Comparison of ENCODE assay signal across 1 cellular context in the genomic region with DNA sequence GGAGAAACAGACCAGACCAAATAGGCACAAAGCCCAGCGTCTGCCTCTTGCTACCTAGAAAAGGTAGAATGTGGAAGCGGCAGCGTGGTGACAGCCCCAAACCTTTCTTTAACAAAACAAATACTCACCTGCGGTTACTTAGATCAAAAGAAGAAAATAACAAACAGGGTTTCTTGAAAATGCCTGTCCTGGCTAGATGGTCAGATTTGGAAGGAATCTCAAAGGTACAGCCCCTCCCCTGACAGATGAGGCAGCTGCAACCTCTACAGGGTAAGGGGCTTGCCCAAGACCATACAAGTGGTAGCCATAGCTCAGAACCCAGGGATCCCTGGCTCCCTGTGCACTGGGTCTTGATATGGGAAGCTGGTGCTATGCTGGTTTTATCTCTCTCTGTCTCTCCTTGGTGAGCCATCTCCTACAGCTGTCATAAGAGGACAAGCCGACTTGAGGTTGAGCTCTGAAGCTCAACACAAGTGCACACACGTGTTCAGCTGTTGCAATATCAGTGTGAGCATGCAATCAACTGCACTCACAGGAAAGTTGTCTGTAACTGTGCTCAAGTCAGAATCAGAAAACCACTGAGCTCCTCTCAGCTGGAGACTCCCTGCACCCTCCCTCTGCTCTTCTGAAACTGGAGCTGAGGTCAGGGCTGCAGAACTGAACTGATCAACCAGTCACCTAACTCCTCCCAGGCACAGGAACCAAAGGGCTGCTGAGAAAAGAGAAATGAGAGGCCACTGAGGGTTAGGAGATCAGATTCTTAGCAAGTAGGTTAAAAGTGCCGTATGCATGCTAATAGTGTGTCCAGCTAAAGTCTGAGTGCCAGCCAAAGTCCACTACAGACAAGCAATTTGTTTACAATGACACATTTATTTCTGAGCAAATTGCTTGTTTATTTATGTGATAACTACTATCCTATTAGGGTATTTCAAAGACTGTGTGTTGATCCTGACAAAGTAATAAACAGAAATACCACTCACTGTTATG.
A peak's percentile ranks its signal among the peaks of the same experiment; 100 is the strongest.
TF ChIP-seq lines count a peak whose summit lies in the region.

No MANE protein-coding gene starts in this region.

TF ChIP-seq in K562, 482 proteins besides CTCF, POLR2A, EP300 and RAD21 (continued from another document and continues in another):
- no peak for TF ChIP-seq ETV6 (IDR thresholded peaks at IDR 0.05; ENCODE audit: borderline replicate concordance in 1 of 2, low read depth in 2 of 2, low read length in 1 of 2)
- no peak for TF ChIP-seq ETV6 (CRISPR knock-in tag; IDR thresholded peaks at IDR 0.05; ENCODE audit: borderline replicate concordance)
- no peak for TF ChIP-seq JUNB (CRISPR knock-in tag; conservative IDR thresholded peaks at IDR 0.05)
- no peak for TF ChIP-seq KAT8 (IDR thresholded peaks at IDR 0.05; ENCODE audit: low read depth)
- peak; percentile 44 for TF ChIP-seq MEIS2 (IDR thresholded peaks at IDR 0.05; ENCODE audit: partially characterized antibody)
- no peak for TF ChIP-seq HOXB6 (CRISPR knock-in tag; IDR thresholded peaks at IDR 0.05; ENCODE audit: borderline replicate concordance)
- no peak for TF ChIP-seq ZNF324 (CRISPR knock-in tag; IDR thresholded peaks at IDR 0.05)
- TF ChIP-seq BHLHE40 (IDR thresholded peaks at IDR 0.05; ENCODE audit: low read length), result peak; percentile 72
- no peak for TF ChIP-seq SRSF7 (optimal IDR thresholded peaks at IDR 0.05; ENCODE audit: low read depth, low read length)
- TF ChIP-seq, protein P1, sequence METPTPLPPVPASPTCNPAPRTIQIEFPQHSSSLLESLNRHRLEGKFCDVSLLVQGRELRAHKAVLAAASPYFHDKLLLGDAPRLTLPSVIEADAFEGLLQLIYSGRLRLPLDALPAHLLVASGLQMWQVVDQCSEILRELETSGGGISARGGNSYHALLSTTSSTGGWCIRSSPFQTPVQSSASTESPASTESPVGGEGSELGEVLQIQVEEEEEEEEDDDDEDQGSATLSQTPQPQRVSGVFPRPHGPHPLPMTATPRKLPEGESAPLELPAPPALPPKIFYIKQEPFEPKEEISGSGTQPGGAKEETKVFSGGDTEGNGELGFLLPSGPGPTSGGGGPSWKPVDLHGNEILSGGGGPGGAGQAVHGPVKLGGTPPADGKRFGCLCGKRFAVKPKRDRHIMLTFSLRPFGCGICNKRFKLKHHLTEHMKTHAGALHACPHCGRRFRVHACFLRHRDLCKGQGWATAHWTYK (CRISPR knock-in tag; IDR thresholded peaks at IDR 0.05), result no peak
- TF ChIP-seq, protein P2, sequence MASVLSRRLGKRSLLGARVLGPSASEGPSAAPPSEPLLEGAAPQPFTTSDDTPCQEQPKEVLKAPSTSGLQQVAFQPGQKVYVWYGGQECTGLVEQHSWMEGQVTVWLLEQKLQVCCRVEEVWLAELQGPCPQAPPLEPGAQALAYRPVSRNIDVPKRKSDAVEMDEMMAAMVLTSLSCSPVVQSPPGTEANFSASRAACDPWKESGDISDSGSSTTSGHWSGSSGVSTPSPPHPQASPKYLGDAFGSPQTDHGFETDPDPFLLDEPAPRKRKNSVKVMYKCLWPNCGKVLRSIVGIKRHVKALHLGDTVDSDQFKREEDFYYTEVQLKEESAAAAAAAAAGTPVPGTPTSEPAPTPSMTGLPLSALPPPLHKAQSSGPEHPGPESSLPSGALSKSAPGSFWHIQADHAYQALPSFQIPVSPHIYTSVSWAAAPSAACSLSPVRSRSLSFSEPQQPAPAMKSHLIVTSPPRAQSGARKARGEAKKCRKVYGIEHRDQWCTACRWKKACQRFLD (CRISPR knock-in tag; IDR thresholded peaks at IDR 0.05), result no peak
- TF ChIP-seq EGR1 (conservative IDR thresholded peaks at IDR 0.05), result no peak
- TF ChIP-seq EHMT2 (IDR thresholded peaks at IDR 0.05), result no peak
- no peak for TF ChIP-seq PHF20 (IDR thresholded peaks at IDR 0.05; ENCODE audit: partially characterized antibody)
- TF ChIP-seq, protein P3, sequence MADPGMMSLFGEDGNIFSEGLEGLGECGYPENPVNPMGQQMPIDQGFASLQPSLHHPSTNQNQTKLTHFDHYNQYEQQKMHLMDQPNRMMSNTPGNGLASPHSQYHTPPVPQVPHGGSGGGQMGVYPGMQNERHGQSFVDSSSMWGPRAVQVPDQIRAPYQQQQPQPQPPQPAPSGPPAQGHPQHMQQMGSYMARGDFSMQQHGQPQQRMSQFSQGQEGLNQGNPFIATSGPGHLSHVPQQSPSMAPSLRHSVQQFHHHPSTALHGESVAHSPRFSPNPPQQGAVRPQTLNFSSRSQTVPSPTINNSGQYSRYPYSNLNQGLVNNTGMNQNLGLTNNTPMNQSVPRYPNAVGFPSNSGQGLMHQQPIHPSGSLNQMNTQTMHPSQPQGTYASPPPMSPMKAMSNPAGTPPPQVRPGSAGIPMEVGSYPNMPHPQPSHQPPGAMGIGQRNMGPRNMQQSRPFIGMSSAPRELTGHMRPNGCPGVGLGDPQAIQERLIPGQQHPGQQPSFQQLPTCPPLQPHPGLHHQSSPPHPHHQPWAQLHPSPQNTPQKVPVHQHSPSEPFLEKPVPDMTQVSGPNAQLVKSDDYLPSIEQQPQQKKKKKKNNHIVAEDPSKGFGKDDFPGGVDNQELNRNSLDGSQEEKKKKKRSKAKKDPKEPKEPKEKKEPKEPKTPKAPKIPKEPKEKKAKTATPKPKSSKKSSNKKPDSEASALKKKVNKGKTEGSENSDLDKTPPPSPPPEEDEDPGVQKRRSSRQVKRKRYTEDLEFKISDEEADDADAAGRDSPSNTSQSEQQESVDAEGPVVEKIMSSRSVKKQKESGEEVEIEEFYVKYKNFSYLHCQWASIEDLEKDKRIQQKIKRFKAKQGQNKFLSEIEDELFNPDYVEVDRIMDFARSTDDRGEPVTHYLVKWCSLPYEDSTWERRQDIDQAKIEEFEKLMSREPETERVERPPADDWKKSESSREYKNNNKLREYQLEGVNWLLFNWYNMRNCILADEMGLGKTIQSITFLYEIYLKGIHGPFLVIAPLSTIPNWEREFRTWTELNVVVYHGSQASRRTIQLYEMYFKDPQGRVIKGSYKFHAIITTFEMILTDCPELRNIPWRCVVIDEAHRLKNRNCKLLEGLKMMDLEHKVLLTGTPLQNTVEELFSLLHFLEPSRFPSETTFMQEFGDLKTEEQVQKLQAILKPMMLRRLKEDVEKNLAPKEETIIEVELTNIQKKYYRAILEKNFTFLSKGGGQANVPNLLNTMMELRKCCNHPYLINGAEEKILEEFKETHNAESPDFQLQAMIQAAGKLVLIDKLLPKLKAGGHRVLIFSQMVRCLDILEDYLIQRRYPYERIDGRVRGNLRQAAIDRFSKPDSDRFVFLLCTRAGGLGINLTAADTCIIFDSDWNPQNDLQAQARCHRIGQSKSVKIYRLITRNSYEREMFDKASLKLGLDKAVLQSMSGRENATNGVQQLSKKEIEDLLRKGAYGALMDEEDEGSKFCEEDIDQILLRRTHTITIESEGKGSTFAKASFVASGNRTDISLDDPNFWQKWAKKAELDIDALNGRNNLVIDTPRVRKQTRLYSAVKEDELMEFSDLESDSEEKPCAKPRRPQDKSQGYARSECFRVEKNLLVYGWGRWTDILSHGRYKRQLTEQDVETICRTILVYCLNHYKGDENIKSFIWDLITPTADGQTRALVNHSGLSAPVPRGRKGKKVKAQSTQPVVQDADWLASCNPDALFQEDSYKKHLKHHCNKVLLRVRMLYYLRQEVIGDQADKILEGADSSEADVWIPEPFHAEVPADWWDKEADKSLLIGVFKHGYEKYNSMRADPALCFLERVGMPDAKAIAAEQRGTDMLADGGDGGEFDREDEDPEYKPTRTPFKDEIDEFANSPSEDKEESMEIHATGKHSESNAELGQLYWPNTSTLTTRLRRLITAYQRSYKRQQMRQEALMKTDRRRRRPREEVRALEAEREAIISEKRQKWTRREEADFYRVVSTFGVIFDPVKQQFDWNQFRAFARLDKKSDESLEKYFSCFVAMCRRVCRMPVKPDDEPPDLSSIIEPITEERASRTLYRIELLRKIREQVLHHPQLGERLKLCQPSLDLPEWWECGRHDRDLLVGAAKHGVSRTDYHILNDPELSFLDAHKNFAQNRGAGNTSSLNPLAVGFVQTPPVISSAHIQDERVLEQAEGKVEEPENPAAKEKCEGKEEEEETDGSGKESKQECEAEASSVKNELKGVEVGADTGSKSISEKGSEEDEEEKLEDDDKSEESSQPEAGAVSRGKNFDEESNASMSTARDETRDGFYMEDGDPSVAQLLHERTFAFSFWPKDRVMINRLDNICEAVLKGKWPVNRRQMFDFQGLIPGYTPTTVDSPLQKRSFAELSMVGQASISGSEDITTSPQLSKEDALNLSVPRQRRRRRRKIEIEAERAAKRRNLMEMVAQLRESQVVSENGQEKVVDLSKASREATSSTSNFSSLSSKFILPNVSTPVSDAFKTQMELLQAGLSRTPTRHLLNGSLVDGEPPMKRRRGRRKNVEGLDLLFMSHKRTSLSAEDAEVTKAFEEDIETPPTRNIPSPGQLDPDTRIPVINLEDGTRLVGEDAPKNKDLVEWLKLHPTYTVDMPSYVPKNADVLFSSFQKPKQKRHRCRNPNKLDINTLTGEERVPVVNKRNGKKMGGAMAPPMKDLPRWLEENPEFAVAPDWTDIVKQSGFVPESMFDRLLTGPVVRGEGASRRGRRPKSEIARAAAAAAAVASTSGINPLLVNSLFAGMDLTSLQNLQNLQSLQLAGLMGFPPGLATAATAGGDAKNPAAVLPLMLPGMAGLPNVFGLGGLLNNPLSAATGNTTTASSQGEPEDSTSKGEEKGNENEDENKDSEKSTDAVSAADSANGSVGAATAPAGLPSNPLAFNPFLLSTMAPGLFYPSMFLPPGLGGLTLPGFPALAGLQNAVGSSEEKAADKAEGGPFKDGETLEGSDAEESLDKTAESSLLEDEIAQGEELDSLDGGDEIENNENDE (IDR thresholded peaks at IDR 0.05; ENCODE audit: low read depth, low read length), result peak; percentile 84
- TF ChIP-seq NR3C1 (CRISPR knock-in tag; IDR thresholded peaks at IDR 0.05), result no peak
- TF ChIP-seq ZNF444 (CRISPR knock-in tag; IDR thresholded peaks at IDR 0.05), result no peak
- TF ChIP-seq ZNF24 (IDR thresholded peaks at IDR 0.05), result peak; percentile 40; the same call in 1 of the 2 replicates
- TF ChIP-seq ZNF316 (IDR thresholded peaks at IDR 0.05), result no peak
- TF ChIP-seq CBX2 (IDR thresholded peaks at IDR 0.05; ENCODE audit: insufficient read depth, low read length, poor library complexity, severe bottlenecking), result no peak
- TF ChIP-seq RCOR1 (IDR thresholded peaks at IDR 0.05; ENCODE audit: borderline replicate concordance in 1 of 2, low read depth in 2 of 2, low read length in 2 of 2), result peak in 1 of 2 experiments; percentile 18; a peak in 1 of 4 replicates
- TF ChIP-seq, protein P4, sequence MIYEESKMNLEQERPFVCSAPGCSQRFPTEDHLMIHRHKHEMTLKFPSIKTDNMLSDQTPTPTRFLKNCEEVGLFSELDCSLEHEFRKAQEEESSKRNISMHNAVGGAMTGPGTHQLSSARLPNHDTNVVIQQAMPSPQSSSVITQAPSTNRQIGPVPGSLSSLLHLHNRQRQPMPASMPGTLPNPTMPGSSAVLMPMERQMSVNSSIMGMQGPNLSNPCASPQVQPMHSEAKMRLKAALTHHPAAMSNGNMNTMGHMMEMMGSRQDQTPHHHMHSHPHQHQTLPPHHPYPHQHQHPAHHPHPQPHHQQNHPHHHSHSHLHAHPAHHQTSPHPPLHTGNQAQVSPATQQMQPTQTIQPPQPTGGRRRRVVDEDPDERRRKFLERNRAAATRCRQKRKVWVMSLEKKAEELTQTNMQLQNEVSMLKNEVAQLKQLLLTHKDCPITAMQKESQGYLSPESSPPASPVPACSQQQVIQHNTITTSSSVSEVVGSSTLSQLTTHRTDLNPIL (CRISPR knock-in tag; IDR thresholded peaks at IDR 0.05), result no peak
- TF ChIP-seq, protein P5, sequence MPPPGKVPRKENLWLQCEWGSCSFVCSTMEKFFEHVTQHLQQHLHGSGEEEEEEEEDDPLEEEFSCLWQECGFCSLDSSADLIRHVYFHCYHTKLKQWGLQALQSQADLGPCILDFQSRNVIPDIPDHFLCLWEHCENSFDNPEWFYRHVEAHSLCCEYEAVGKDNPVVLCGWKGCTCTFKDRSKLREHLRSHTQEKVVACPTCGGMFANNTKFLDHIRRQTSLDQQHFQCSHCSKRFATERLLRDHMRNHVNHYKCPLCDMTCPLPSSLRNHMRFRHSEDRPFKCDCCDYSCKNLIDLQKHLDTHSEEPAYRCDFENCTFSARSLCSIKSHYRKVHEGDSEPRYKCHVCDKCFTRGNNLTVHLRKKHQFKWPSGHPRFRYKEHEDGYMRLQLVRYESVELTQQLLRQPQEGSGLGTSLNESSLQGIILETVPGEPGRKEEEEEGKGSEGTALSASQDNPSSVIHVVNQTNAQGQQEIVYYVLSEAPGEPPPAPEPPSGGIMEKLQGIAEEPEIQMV (tag; conservative IDR thresholded peaks at IDR 0.05; ENCODE audit: low read depth), result no peak
- peak; percentile 88 for TF ChIP-seq ZNF589 (CRISPR knock-in tag; IDR thresholded peaks at IDR 0.05; ENCODE audit: low read depth)
- no peak for TF ChIP-seq SP1 (CRISPR knock-in tag; IDR thresholded peaks at IDR 0.05)
- TF ChIP-seq, protein P6, sequence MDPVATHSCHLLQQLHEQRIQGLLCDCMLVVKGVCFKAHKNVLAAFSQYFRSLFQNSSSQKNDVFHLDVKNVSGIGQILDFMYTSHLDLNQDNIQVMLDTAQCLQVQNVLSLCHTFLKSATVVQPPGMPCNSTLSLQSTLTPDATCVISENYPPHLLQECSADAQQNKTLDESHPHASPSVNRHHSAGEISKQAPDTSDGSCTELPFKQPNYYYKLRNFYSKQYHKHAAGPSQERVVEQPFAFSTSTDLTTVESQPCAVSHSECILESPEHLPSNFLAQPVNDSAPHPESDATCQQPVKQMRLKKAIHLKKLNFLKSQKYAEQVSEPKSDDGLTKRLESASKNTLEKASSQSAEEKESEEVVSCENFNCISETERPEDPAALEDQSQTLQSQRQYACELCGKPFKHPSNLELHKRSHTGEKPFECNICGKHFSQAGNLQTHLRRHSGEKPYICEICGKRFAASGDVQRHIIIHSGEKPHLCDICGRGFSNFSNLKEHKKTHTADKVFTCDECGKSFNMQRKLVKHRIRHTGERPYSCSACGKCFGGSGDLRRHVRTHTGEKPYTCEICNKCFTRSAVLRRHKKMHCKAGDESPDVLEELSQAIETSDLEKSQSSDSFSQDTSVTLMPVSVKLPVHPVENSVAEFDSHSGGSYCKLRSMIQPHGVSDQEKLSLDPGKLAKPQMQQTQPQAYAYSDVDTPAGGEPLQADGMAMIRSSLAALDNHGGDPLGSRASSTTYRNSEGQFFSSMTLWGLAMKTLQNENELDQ (CRISPR knock-in tag; IDR thresholded peaks at IDR 0.05; ENCODE audit: borderline replicate concordance), result no peak
- no peak for TF ChIP-seq GTF2F1 (IDR thresholded peaks at IDR 0.05; ENCODE audit: low read depth, low read length)
- TF ChIP-seq NRF1 (conservative IDR thresholded peaks at IDR 0.05 in 1 of 2, IDR thresholded peaks at IDR 0.05 in 1 of 2), result peak; percentile 48 to 59
- no peak for TF ChIP-seq SMC3 (conservative IDR thresholded peaks at IDR 0.05; ENCODE audit: insufficient read depth, low read depth, low read length)
- 0 out of 2 replicates have a peak, but pooled peaks have one; percentile 20 for TF ChIP-seq ESRRA (IDR thresholded peaks at IDR 0.05; ENCODE audit: borderline replicate concordance, low read depth)
- no peak for TF ChIP-seq HEY1 (CRISPR knock-in tag; IDR thresholded peaks at IDR 0.05; ENCODE audit: borderline replicate concordance)
- no peak for TF ChIP-seq ZNF76 (CRISPR knock-in tag; IDR thresholded peaks at IDR 0.05; ENCODE audit: borderline replicate concordance)
- TF ChIP-seq WHSC1 (IDR thresholded peaks at IDR 0.05; ENCODE audit: low read length), result no peak
